20 cellular contexts compared by ENCODE assay signal in genomic region chr14:88482524-88482923, GRCh38.
"Had no signal": no experiment of that assay in that cellular context is flagged by ENCODE, and none has a peak within 500 bp of the region (broad histone marks: within the 10 kb centered on the region; RNA-seq: fewer than 3 reads in every experiment).

No MANE protein-coding gene starts in this region.

- DNase-seq: cerebellar nuclear complex; colonic mucosa; dermis blood vessel endothelial cell; esophagus squamous epithelium; glutamatergic neuron; immature natural killer cell; left ventricle myocardium superior; mesendoderm; naive B cell; psoas muscle; retina; spleen; stimulated activated CD4-positive, alpha-beta T cell treated with anti-CD3 and anti-CD28 coated beads, Interleukin-15, amount 100 ng/mL, for 24 hours; stimulated activated CD4-positive, alpha-beta T cell treated with anti-CD3 and anti-CD28 coated beads, Interleukin-1b, Interleukin-23, amount 100 ng/mL, for 48 hours; stimulated activated CD4-positive, alpha-beta T cell treated with anti-CD3 and anti-CD28 coated beads, Interleukin-4, amount 100 ng/mL, for 4 hours; stimulated activated naive CD4-positive, alpha-beta T cell treated with Interleukin-2 at 50 U/mL for 16 hours; uterus had no signal

- H3K9me3 ChIP-seq: colonic mucosa, esophagus squamous epithelium, gastroesophageal sphincter, psoas muscle, upper lobe of left lung, uterus had no signal

- H3K27ac ChIP-seq: colonic mucosa, esophagus squamous epithelium, gastroesophageal sphincter, psoas muscle, spleen, uterus had no signal

- H3K4me1 ChIP-seq: colonic mucosa, psoas muscle, spleen, uterus had no signal

- H3K36me3 ChIP-seq: uterus had no signal

- ATAC-seq: gastroesophageal sphincter, psoas muscle, sciatic nerve had no signal

- H3K27me3 ChIP-seq: colonic mucosa, esophagus squamous epithelium, gastroesophageal sphincter, spleen, upper lobe of left lung, uterus had no signal

- H3K4me3 ChIP-seq: colonic mucosa, esophagus squamous epithelium, gastroesophageal sphincter, psoas muscle, spleen, upper lobe of left lung, uterus had no signal
